Comparison of ENCODE assay signal across 8 cellular contexts in genomic region chr2:100562613-100563406, GRCh38. TPM values are rescaled to one million over a fixed set of nuclear protein-coding genes. Genes with fewer than 3 reads are reported as not detected.
DNase-seq lines count a peak whose midpoint lies in the region; ATAC-seq and TF ChIP-seq lines count a peak whose summit lies in the region.

PDCL3 (plus strand) TSS chr2:100562993; CDS start chr2:100563068, 75 bp downstream.

- intact Hi-C loops in colonic mucosa (cut with DNase I): no loop called here

- TF ChIP-seq CTCF in colonic mucosa (IDR thresholded peaks at IDR 0.05): no peak

- DNase-seq in GM19240 (ENCODE audit: insufficient read length, low spot score) (peak; percentile 86), NCI-H526 (lab: John Stamatoyannopoulos, UW) (peak; percentile 98), colonic mucosa (peak; percentile 96), kidney tubule cell (ENCODE audit: low spot score) (peak; percentile 99)
- DNase-seq in activated CD4-positive, alpha-beta T cell treated with anti-CD3 and anti-CD28 coated beads for 48 hours: peak; percentile 95
- peak; percentile 82 to 88 (median 86) for DNase-seq in stimulated activated CD4-positive, alpha-beta T cell treated with anti-CD3 and anti-CD28 coated beads, Interleukin-1b, Interleukin-23, amount 100 ng/mL, for 24 hours (ENCODE audit: low read depth in 4 of 4, low spot score in 1 of 4)

- peak within 1 kb of the TSS; percentile 81 to 98 (median 91) for H3K4me2 ChIP-seq in BLaER1 treated with 17β-estradiol and CSF1 and Interleukin-3, amounts not matched to agents 10 nM and 100 nM

- H3K27me3 ChIP-seq in BLaER1 treated with 17β-estradiol and CSF1 and Interleukin-3, amounts not matched to agents 10 nM and 100 nM: no peaks in the 10 kb centered on the region
- H3K27me3 ChIP-seq in colonic mucosa: no peaks in the 10 kb centered on the region

- H3K9ac ChIP-seq in BLaER1 treated with 17β-estradiol and CSF1 and Interleukin-3, amounts not matched to agents 10 nM and 100 nM: peak within 1 kb of the TSS; percentile 90 to 98 (median 94)
- peak within 1 kb of the TSS; percentile 77 to 89 for H3K9ac ChIP-seq in colonic mucosa (ENCODE audit: low read depth in 2 of 2, low read length in 2 of 2)

- H3K4me1 ChIP-seq in BLaER1 treated with 17β-estradiol and CSF1 and Interleukin-3, amounts not matched to agents 10 nM and 100 nM: peaks cover 23 to 39% (median 31%) of the 10 kb centered on the region in 10 experiments
- H3K4me1 ChIP-seq in colonic mucosa: no peaks in the 10 kb centered on the region

- no peaks in the 10 kb centered on the region for H3K9me3 ChIP-seq in BLaER1 treated with 17β-estradiol and CSF1 and Interleukin-3, amounts not matched to agents 10 nM and 100 nM (replicated peaks in 1 of 11)
- H3K9me3 ChIP-seq in colonic mucosa: no peaks in the 10 kb centered on the region

- peak within 1 kb of the TSS; percentile 72 to 87 (median 80) for H3K4me3 ChIP-seq in BLaER1 treated with 17β-estradiol and CSF1 and Interleukin-3, amounts not matched to agents 10 nM and 100 nM
- H3K4me3 ChIP-seq in colonic mucosa: peak within 1 kb of the TSS; percentile 78

- H3K27ac ChIP-seq in BLaER1 treated with 17β-estradiol and CSF1 and Interleukin-3, amounts not matched to agents 10 nM and 100 nM: peak within 1 kb of the TSS; percentile 82 to 98 (median 92)
- peak within 1 kb of the TSS; percentile 96 for H3K27ac ChIP-seq in colonic mucosa

- H4K20me1 ChIP-seq in BLaER1 treated with 17β-estradiol and CSF1 and Interleukin-3, amounts not matched to agents 10 nM and 100 nM: peaks cover 0 to 15% (median 0%) of the 10 kb centered on the region in 11 experiments; a peak in 2 of 22 replicates

- peaks cover 17 to 23% (median 18%) of the 10 kb centered on the region in 11 experiments for H3K36me3 ChIP-seq in BLaER1 treated with 17β-estradiol and CSF1 and Interleukin-3, amounts not matched to agents 10 nM and 100 nM
- no peaks in the 10 kb centered on the region for H3K36me3 ChIP-seq in colonic mucosa

- peak; percentile 93 for ATAC-seq in HG03460 (IDR thresholded peaks at IDR 0.05; ENCODE audit: unreplicated experiment)

RNA-seq across cellular contexts. Expression of gene PDCL3, which starts in this region (rescaled TPM):
- 10 to 100 TPM; 20.7 to 21.4 TPM for total RNA-seq in colonic mucosa

Comparison
In these comparisons a context has a peak if more than half of its experiments do, and no peak if none do; other contexts are left out.
1. Peak in every context shown above with its lines: DNase-seq, ATAC-seq, H3K4me3 ChIP-seq and H3K27ac ChIP-seq.